ENCODE assay signal across 8 cellular contexts in genomic region chr9:137086531-137087408, GRCh38. TPM values are rescaled to one million over a fixed set of nuclear protein-coding genes. Genes with fewer than 3 reads are reported as not detected.
DNase-seq lines count a peak whose midpoint lies in the region; ATAC-seq, FAIRE-seq and TF ChIP-seq lines count a peak whose summit lies in the region.

TSS of gene MAN1B1 (plus strand) at chr9:137086985. CDS start at chr9:137087000, 15 bp downstream.

- peak; percentile 69 for TF ChIP-seq POLR2A in GM19099 (IDR thresholded peaks at IDR 0.05; ENCODE audit: extremely low read depth, insufficient read length, low read depth)

- peaks cover 8% of the 10 kb centered on the region for H3K79me2 ChIP-seq in keratinocyte (ENCODE audit: control insufficient read depth, insufficient read depth, low read length)

- no peak for TF ChIP-seq CTCF in keratinocyte (optimal IDR thresholded peaks at IDR 0.05 in 1 of 3, IDR thresholded peaks at IDR 0.05 in 1 of 3, conservative IDR thresholded peaks at IDR 0.05 in 1 of 3; ENCODE audit: extremely low read depth in 1 of 3, insufficient read depth in 2 of 3, low read length in 3 of 3)

- FAIRE-seq in keratinocyte (lab: Jason Lieb, UNC): peak; percentile 85

- peak; percentile 80 for ATAC-seq in HG03432 (IDR thresholded peaks at IDR 0.05; ENCODE audit: unreplicated experiment)

- no peaks in the 10 kb centered on the region for H3K27me3 ChIP-seq in keratinocyte (ENCODE audit: control insufficient read depth, extremely low read depth, insufficient read depth, low read length)

- peaks cover 2% of the 10 kb centered on the region for H3K9me1 ChIP-seq in keratinocyte (ENCODE audit: control insufficient read depth, extremely low read depth, insufficient read depth, low read length)

- H3K4me3 ChIP-seq in keratinocyte (ENCODE audit: control insufficient read depth in 2 of 3, extremely low read depth in 1 of 3, insufficient read depth in 2 of 3, low read depth in 1 of 3, low read length in 3 of 3): peak within 1 kb of the TSS; percentile 69 to 93 (median 76)

- H3K9me3 ChIP-seq in keratinocyte (ENCODE audit: control insufficient read depth, low read depth, low read length): no peaks in the 10 kb centered on the region

- H2AFZ ChIP-seq in keratinocyte (ENCODE audit: control insufficient read depth, low read length): peak within 1 kb of the TSS; percentile 70

- peak; percentile 99 for DNase-seq in AG20443 (ENCODE audit: low spot score)
- DNase-seq in NCI-H510A (lab: John Stamatoyannopoulos, UW): peak; percentile 96
- DNase-seq in activated CD4-positive, alpha-beta T cell treated with anti-CD3 and anti-CD28 coated beads for 1 hour: peak; percentile 99
- peak; percentile 95 for DNase-seq in cerebellum (ENCODE audit: low spot score)
- DNase-seq in keratinocyte (ENCODE audit: low read depth, low spot score): peak; percentile 98
- peak; percentile 97 to 99 for DNase-seq in stimulated activated CD4-positive, alpha-beta T cell treated with anti-CD3 and anti-CD28 coated beads, Interleukin-15, amount 100 ng/mL, for 1 hour (ENCODE audit: low read depth in 1 of 2, low spot score in 1 of 2)

- dilution Hi-C loops in keratinocyte (cut with MboI; ENCODE audit: extremely low pct_ligation_motif_present, low sequenced_read_pairs): no loop called here

- H3K4me1 ChIP-seq in keratinocyte (ENCODE audit: control insufficient read depth, extremely low read depth, insufficient read depth, low read length): peaks cover 48% of the 10 kb centered on the region

- H3K27ac ChIP-seq in keratinocyte (ENCODE audit: control insufficient read depth, insufficient read depth, low read length): peak within 1 kb of the TSS; percentile 90

- H3K36me3 ChIP-seq in keratinocyte (ENCODE audit: control insufficient read depth in 2 of 2, extremely low read depth in 1 of 2, insufficient read depth in 2 of 2, low read length in 2 of 2): peaks cover 4 to 12% of the 10 kb centered on the region in 2 experiments

- peak within 1 kb of the TSS; percentile 99 for H3K4me2 ChIP-seq in keratinocyte (ENCODE audit: control insufficient read depth, extremely low read depth, insufficient read depth, low read depth, low read length)

- peak within 1 kb of the TSS; percentile 90 for H3K9ac ChIP-seq in keratinocyte (ENCODE audit: control insufficient read depth, extremely low read depth, insufficient read depth, low read length)

- H4K20me1 ChIP-seq in keratinocyte (ENCODE audit: control insufficient read depth, extremely low read depth, insufficient read depth, low read length): no peaks in the 10 kb centered on the region

RNA-seq across cellular contexts. Expression of gene MAN1B1, which starts in this region (rescaled TPM):
- 38.2 TPM for total RNA-seq in cerebellum
- polyA plus RNA-seq in keratinocyte: 31.4 to 48.2 TPM (median 34.3 TPM) in 3 replicates
- polyA plus RNA-seq in keratinocyte (2011; ENCODE audit: low read depth): 126 TPM
- polyA plus RNA-seq in keratinocyte (2011; cell fraction: cytosol; rRNA removed): 20.5 and 24.1 TPM in 2 replicates
- polyA plus RNA-seq in keratinocyte (2011; cell fraction: nucleus; rRNA removed): 99.9 and 115 TPM in 2 replicates
- polyA plus RNA-seq in keratinocyte (2012; ENCODE audit: low replicate concordance): 35.1 and 36.7 TPM in 2 replicates
- 40.5 to 48.5 TPM (median 42.4 TPM) in 3 replicates for polyA minus RNA-seq in keratinocyte
- 42.0 TPM for polyA minus RNA-seq in keratinocyte (2011; cell fraction: cytosol; rRNA and poly(A)+ RNA removed)
- 64.6 and 80.4 TPM in 2 replicates for polyA minus RNA-seq in keratinocyte (2011; cell fraction: nucleus; rRNA and poly(A)+ RNA removed)

Comparison
In these comparisons a context has a peak if more than half of its experiments do, and no peak if none do; other contexts are left out.
1. Peak in every context shown above with its lines: DNase-seq, ATAC-seq, H3K4me3 ChIP-seq and H3K27ac ChIP-seq.